Comparison of ENCODE assay signal across 27 cellular contexts in genomic region chr10:96686514-96686913, GRCh38.
"Had no signal": no experiment of that assay in that cellular context is flagged by ENCODE, and none has a peak within 500 bp of the region (broad histone marks: within the 10 kb centered on the region; RNA-seq: fewer than 3 reads in every experiment).

No MANE protein-coding gene starts in this region.

- H3K36me3 Mint-ChIP-seq: type B pancreatic cell had no signal

- H3K27ac Mint-ChIP-seq: activated naive CD8-positive, alpha-beta T cell; activated T-helper 2 cell treated with anti-CD3 and anti-CD28 coated beads, Interferon-gamma antibody, Interleukin-2, Interleukin-4, amounts not matched to agents 10 μg/mL and 5 μg/mL and 100 μg/mL, durations not matched to agents 14 hours and 24 hours and 36 hours; nephron; type B pancreatic cell had no signal

- H3K9ac ChIP-seq: parathyroid adenoma had no signal

- H3K27ac ChIP-seq: adrenal gland, ascending aorta, brain microvascular endothelial cell, parathyroid adenoma, thoracic aorta, vagina had no signal

- H2AFZ ChIP-seq: parathyroid adenoma had no signal

- H3K27me3 Mint-ChIP-seq: activated naive CD8-positive, alpha-beta T cell; dendritic cell treated with granulocyte-macrophage colony-stimulating factor and Interleukin-4, amounts not matched to agents 40 ng/mL and 50 ng/mL, for 4 days had no signal

- H3K27me3 ChIP-seq: adrenal gland, ascending aorta, brain microvascular endothelial cell, left lung, vagina had no signal

- H3K9me3 ChIP-seq: adrenal gland, ascending aorta, left lung, thoracic aorta, vagina had no signal

- H3K4me1 Mint-ChIP-seq: nephron had no signal

- H3K36me3 ChIP-seq: adrenal gland, ascending aorta, brain microvascular endothelial cell, left lung, thoracic aorta, vagina had no signal

- H3K4me3 ChIP-seq: adrenal gland, ascending aorta, left lung, lung, thoracic aorta, vagina had no signal

- H3K79me2 ChIP-seq: parathyroid adenoma had no signal

- H3K4me1 ChIP-seq: adrenal gland, parathyroid adenoma, vagina had no signal

- ATAC-seq: activated T-cell treated with anti-CD3 and anti-CD28 coated beads, Interleukin-2, amount 50 U/mL, for 4 hours; left lung; right cardiac atrium had no signal

- H3K4me3 Mint-ChIP-seq: activated naive CD8-positive, alpha-beta T cell; activated T-cell treated with anti-CD3 and anti-CD28 coated beads, Interleukin-2, amount 50 U/mL, for 4 hours; dendritic cell treated with granulocyte-macrophage colony-stimulating factor and Interleukin-4, amounts not matched to agents 40 ng/mL and 50 ng/mL, for 4 days; nephron; type B pancreatic cell had no signal

- DNase-seq: activated CD4-positive, alpha-beta T cell treated with anti-CD3 and anti-CD28 coated beads for 4 hours; activated CD4-positive, alpha-beta T cell treated with anti-CD3 and anti-CD28 coated beads, Interleukin-2, amount 50 U/mL, for 48 hours; activated CD4-positive, CD25-positive, alpha-beta regulatory T cell; activated CD8-positive, alpha-beta memory T cell treated with anti-CD3 and anti-CD28 coated beads, Interleukin-2, amount 50 U/mL, for 48 hours; activated naive CD4-positive, alpha-beta T cell; activated T-cell treated with anti-CD3 and anti-CD28 coated beads, Interleukin-2, amount 50 U/mL, for 4 hours; adrenal gland; brain microvascular endothelial cell; caudate nucleus; effector CD4-positive, alpha-beta T cell; foreskin fibroblast; kidney glomerular epithelial cell; left lung; right cardiac atrium; stimulated activated CD4-positive, alpha-beta T cell treated with anti-CD3 and anti-CD28 coated beads, Interleukin-12 subunit alpha, Interleukin-12 subunit beta, amount 100 ng/mL, for 4 hours; stimulated activated CD4-positive, alpha-beta T cell treated with anti-CD3 and anti-CD28 coated beads, Interleukin-1b, Interleukin-23, amount 100 ng/mL, for 48 hours; T1000 had no signal

- H3K9me3 Mint-ChIP-seq: activated T-cell treated with anti-CD3 and anti-CD28 coated beads, Interleukin-2, amount 50 U/mL, for 4 hours; activated T-helper 2 cell treated with anti-CD3 and anti-CD28 coated beads, Interferon-gamma antibody, Interleukin-2, Interleukin-4, amounts not matched to agents 10 μg/mL and 5 μg/mL and 100 μg/mL, durations not matched to agents 14 hours and 24 hours and 36 hours; dendritic cell treated with granulocyte-macrophage colony-stimulating factor and Interleukin-4, amounts not matched to agents 40 ng/mL and 50 ng/mL, for 4 days; nephron; type B pancreatic cell had no signal
